1 cellular context compared by ENCODE assay signal in genomic region chr15:83065431-83065830, GRCh38.
TF ChIP-seq lines count a peak whose summit lies in the region.

No MANE protein-coding gene starts in this region.

TF ChIP-seq in HepG2, 621 proteins besides CTCF, POLR2A, EP300 and RAD21:
- TF ChIP-seq ISX (CRISPR knock-in tag; conservative IDR thresholded peaks at IDR 0.05) = no peak
- TF ChIP-seq CC2D1A (CRISPR knock-in tag; IDR thresholded peaks at IDR 0.05) = 0 out of 2 replicates have a peak, but pooled peaks have one; percentile 67
- TF ChIP-seq ZNF335 (CRISPR knock-in tag; IDR thresholded peaks at IDR 0.05) = no peak
